ENCODE assay signal across 13 cellular contexts in genomic region chr11:62851807-62852522, GRCh38. TPM values are rescaled to one million over a fixed set of nuclear protein-coding genes. Genes with fewer than 3 reads are reported as not detected.
DNase-seq lines count a peak whose midpoint lies in the region; ATAC-seq, FAIRE-seq and TF ChIP-seq lines count a peak whose summit lies in the region.
"Had no signal": no experiment of that assay in that cellular context is flagged by ENCODE, and none has a peak within 500 bp of the region (broad histone marks: within the 10 kb centered on the region; RNA-seq: fewer than 3 reads in every experiment).

No MANE protein-coding gene starts in this region.

- CTCF ChIA-PET in activated naive CD4-positive, alpha-beta T cell treated with anti-CD3 and anti-CD28 coated beads, Interleukin-2, amount 10 ng/mL, durations not matched to agents 7 days and 5 days (lab: Charles Lee): interaction anchor here (0.9 to 2.8 kb wide), 2 partner anchors 11 to 29 kb away, joined by 3 to 8 read pairs; partner anchors contain the start of gene SLC3A2

- H3K4me1 ChIP-seq in astrocyte (ENCODE audit: insufficient read depth, low read length): peaks cover 18% of the 10 kb centered on the region
- peaks cover 26% of the 10 kb centered on the region for H3K4me1 ChIP-seq in smooth muscle cell (ENCODE audit: low read depth)

- H3K36me3 ChIP-seq in MG63 (peaks cover 48% of the 10 kb centered on the region), astrocyte (ENCODE audit: insufficient read depth, low read length) (peaks cover 35% of the 10 kb centered on the region), smooth muscle cell (ENCODE audit: low read depth) (peaks cover 16% of the 10 kb centered on the region)

- peaks cover 46% of the 10 kb centered on the region for H3K4me1 Mint-ChIP-seq in activated naive CD4-positive, alpha-beta T cell treated with anti-CD3 and anti-CD28 coated beads, Interleukin-2, amount 10 ng/mL, durations not matched to agents 7 days and 5 days
- peaks cover 23% of the 10 kb centered on the region for H3K4me1 Mint-ChIP-seq in astrocyte (ENCODE audit: low read depth, unreplicated experiment)

- H3K9me3 ChIP-seq in MG63 (no peaks in the 10 kb centered on the region), astrocyte (ENCODE audit: insufficient read depth, low read depth, low read length) (no peaks in the 10 kb centered on the region), smooth muscle cell (replicated peaks; ENCODE audit: low read depth) (no peaks in the 10 kb centered on the region)
- H3K9me3 ChIP-seq: SJSA1 had no signal

- TF ChIP-seq CTCF in astrocyte (IDR thresholded peaks at IDR 0.05; ENCODE audit: insufficient read depth, low read depth, low read length) (no peak), smooth muscle cell (IDR thresholded peaks at IDR 0.05; ENCODE audit: borderline replicate concordance, insufficient read depth, poor library complexity, severe bottlenecking) (no peak)

- FAIRE-seq in astrocyte (lab: Jason Lieb, UNC): no peak

- H3K36me3 Mint-ChIP-seq in activated naive CD4-positive, alpha-beta T cell treated with anti-CD3 and anti-CD28 coated beads, Interleukin-2, amount 10 ng/mL, durations not matched to agents 7 days and 5 days: peaks cover 46% of the 10 kb centered on the region
- H3K36me3 Mint-ChIP-seq in astrocyte (ENCODE audit: low read depth, unreplicated experiment): peaks cover 30% of the 10 kb centered on the region

- H3K27me3 ChIP-seq in MG63: no peaks in the 10 kb centered on the region
- H3K27me3 ChIP-seq in astrocyte (ENCODE audit: insufficient read depth, low read length): no peaks in the 10 kb centered on the region
- H3K27me3 ChIP-seq in smooth muscle cell (ENCODE audit: low read depth): no peaks in the 10 kb centered on the region
- H3K27me3 ChIP-seq: SJSA1 had no signal

- H3K27ac ChIP-seq in astrocyte (ENCODE audit: low read depth, low read length) (no peak overlapping the region), smooth muscle cell (ENCODE audit: low read depth) (peak overlapping the region; percentile 51)
- H3K27ac ChIP-seq: SJSA1 had no signal

- H3K79me2 ChIP-seq in astrocyte (ENCODE audit: insufficient read depth, low read length): peaks cover 40% of the 10 kb centered on the region
- H3K79me2 ChIP-seq in smooth muscle cell (ENCODE audit: low read depth): peaks cover 30% of the 10 kb centered on the region

- peak overlapping the region; percentile 10 for H3K4me3 Mint-ChIP-seq in activated naive CD4-positive, alpha-beta T cell treated with anti-CD3 and anti-CD28 coated beads, Interleukin-2, amount 10 ng/mL, durations not matched to agents 7 days and 5 days
- H3K4me3 Mint-ChIP-seq in astrocyte (ENCODE audit: unreplicated experiment): peak overlapping the region; percentile 98

- peaks cover 50% of the 10 kb centered on the region for H3F3A ChIP-seq in smooth muscle cell (ENCODE audit: low read depth)

- H3K27ac Mint-ChIP-seq in activated naive CD4-positive, alpha-beta T cell treated with anti-CD3 and anti-CD28 coated beads, Interleukin-2, amount 10 ng/mL, durations not matched to agents 7 days and 5 days: peak overlapping the region; percentile 67
- peak overlapping the region; percentile 72 for H3K27ac Mint-ChIP-seq in astrocyte (ENCODE audit: unreplicated experiment)

- no peak for ATAC-seq in HG03108 (IDR thresholded peaks at IDR 0.05; ENCODE audit: unreplicated experiment)
- no peak for ATAC-seq in GM21619 (IDR thresholded peaks at IDR 0.05; ENCODE audit: unreplicated experiment)

- H4K20me1 ChIP-seq in astrocyte (ENCODE audit: insufficient read depth, low read length): peaks cover 46% of the 10 kb centered on the region
- H4K20me1 ChIP-seq in smooth muscle cell (ENCODE audit: low read depth): peaks cover 41% of the 10 kb centered on the region

- H3K4me3 ChIP-seq in MG63 (peak overlapping the region; percentile 93), astrocyte (ENCODE audit: insufficient read depth, low read depth, low read length) (no peak overlapping the region), smooth muscle cell (no peak overlapping the region)
- H3K4me3 ChIP-seq: lung, SJSA1 had no signal

- H3K9me3 Mint-ChIP-seq in activated naive CD4-positive, alpha-beta T cell treated with anti-CD3 and anti-CD28 coated beads, Interleukin-2, amount 10 ng/mL, durations not matched to agents 7 days and 5 days: no peaks in the 10 kb centered on the region
- no peaks in the 10 kb centered on the region for H3K9me3 Mint-ChIP-seq in astrocyte (ENCODE audit: unreplicated experiment)

- no peak for DNase-seq in activated naive CD4-positive, alpha-beta T cell treated with anti-CD3 and anti-CD28 coated beads, Interleukin-2, amount 10 ng/mL, durations not matched to agents 7 days and 5 days
- DNase-seq in activated naive CD4-positive, alpha-beta T cell treated with anti-CD3 and anti-CD28 coated beads, Interleukin-2, amount 50 U/mL, for 16 hours: no peak
- no peak for DNase-seq in MG63
- no peak for DNase-seq in astrocyte (ENCODE audit: low read depth)
- no peak for DNase-seq in smooth muscle cell (lab: John Stamatoyannopoulos, UW; ENCODE audit: unreplicated experiment)
- no peak for DNase-seq in globus pallidus (ENCODE audit: low spot score)
- DNase-seq: activated gamma-delta T cell, COR-L47 had no signal

- 53% methylated on average over 3 of the region's 3 CpGs for WGBS in smooth muscle cell (ENCODE audit: low lambda C conversion rate)

- peaks cover 14% of the 10 kb centered on the region for H3K27me3 Mint-ChIP-seq in activated naive CD4-positive, alpha-beta T cell treated with anti-CD3 and anti-CD28 coated beads, Interleukin-2, amount 10 ng/mL, durations not matched to agents 7 days and 5 days
- H3K27me3 Mint-ChIP-seq in astrocyte (ENCODE audit: low read depth, unreplicated experiment): no peaks in the 10 kb centered on the region

- H3K4me2 ChIP-seq in astrocyte (ENCODE audit: low read length): peak overlapping the region; percentile 99
- no peak overlapping the region for H3K4me2 ChIP-seq in smooth muscle cell

- H2AFZ ChIP-seq in astrocyte (ENCODE audit: low read depth, low read length): no peak overlapping the region
- H2AFZ ChIP-seq in smooth muscle cell (ENCODE audit: low read depth): no peak overlapping the region

- H3K9ac ChIP-seq in astrocyte (ENCODE audit: low read length) (no peak overlapping the region), smooth muscle cell (ENCODE audit: low read depth) (no peak overlapping the region)

RNA-seq across cellular contexts. Expression of gene WDR74, which starts 12.6 kb away (rescaled TPM):
- total RNA-seq in MG63 (2014; rRNA removed; shearing (Covaris generic); ENCODE audit: low replicate concordance): 135 and 139 TPM in 2 replicates
- total RNA-seq in astrocyte: 46.8 and 53.5 TPM in 2 replicates
- total RNA-seq in smooth muscle cell: 19.3 and 36.6 TPM in 2 replicates
- 41.3 and 46.1 TPM in 2 replicates for polyA plus RNA-seq in smooth muscle cell

RNA-seq across cellular contexts. Expression of gene TEX54, which starts 19.3 kb away (rescaled TPM):
- total RNA-seq in MG63 (2014; rRNA removed; shearing (Covaris generic); ENCODE audit: low replicate concordance): not detected in 2 replicates
- total RNA-seq in astrocyte (not detected in 2 replicates), smooth muscle cell (not detected in 2 replicates)
- 1.4 and 3.1 TPM in 2 replicates for polyA plus RNA-seq in smooth muscle cell
- total RNA-seq: lung, SJSA1 had no signal
- polyA plus RNA-seq: esophagus, lung had no signal

RNA-seq across cellular contexts. Expression of gene STX5, which starts 20.1 kb away (rescaled TPM):
- 28.0 and 42.3 TPM in 2 replicates for total RNA-seq in MG63 (2014; rRNA removed; shearing (Covaris generic); ENCODE audit: low replicate concordance)
- total RNA-seq in astrocyte (44.2 and 45.7 TPM in 2 replicates), smooth muscle cell (44.6 and 52.6 TPM in 2 replicates)
- polyA plus RNA-seq in smooth muscle cell: 67.9 and 69.0 TPM in 2 replicates

RNA-seq across cellular contexts. Expression of gene SLC3A2, which starts 28.7 kb away (rescaled TPM):
- 545 and 579 TPM in 2 replicates for total RNA-seq in MG63 (2014; rRNA removed; shearing (Covaris generic); ENCODE audit: low replicate concordance)
- total RNA-seq in astrocyte (588 and 592 TPM in 2 replicates), smooth muscle cell (181 and 248 TPM in 2 replicates)
- polyA plus RNA-seq in smooth muscle cell: 179 and 291 TPM in 2 replicates

RNA-seq across cellular contexts. Expression of gene NXF1, which starts 46.7 kb away (rescaled TPM):
- total RNA-seq in MG63 (2014; rRNA removed; shearing (Covaris generic); ENCODE audit: low replicate concordance): 5.4 and 15.6 TPM in 2 replicates
- total RNA-seq in astrocyte (51.4 and 55.9 TPM in 2 replicates), smooth muscle cell (33.4 and 35.4 TPM in 2 replicates)
- 46.5 and 78.8 TPM in 2 replicates for polyA plus RNA-seq in smooth muscle cell
